Comparison of ENCODE assay signal across 1 cellular context in genomic region chr3:72888546-72889309, GRCh38.
TF ChIP-seq lines count a peak whose summit lies in the region.

No MANE protein-coding gene starts in this region.

TF ChIP-seq in HEK293, 187 proteins besides CTCF, POLR2A, EP300 and RAD21 (continued from another document):
- TF ChIP-seq ZNF423 (tag by site-specific recombination; IDR thresholded peaks at IDR 0.05): no peak
- TF ChIP-seq KLF8 (tag by site-specific recombination; IDR thresholded peaks at IDR 0.05): no peak
- TF ChIP-seq ZNF76 (tag by site-specific recombination; IDR thresholded peaks at IDR 0.05; ENCODE audit: borderline replicate concordance, low read depth): 0 out of 2 replicates have a peak, but pooled peaks have one; percentile 29
- peak; percentile 61 for TF ChIP-seq ZNF335 (tag by site-specific recombination; conservative IDR thresholded peaks at IDR 0.05)
- TF ChIP-seq, protein P1, sequence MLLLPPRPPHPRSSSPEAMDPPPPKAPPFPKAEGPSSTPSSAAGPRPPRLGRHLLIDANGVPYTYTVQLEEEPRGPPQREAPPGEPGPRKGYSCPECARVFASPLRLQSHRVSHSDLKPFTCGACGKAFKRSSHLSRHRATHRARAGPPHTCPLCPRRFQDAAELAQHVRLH (tag by site-specific recombination; IDR thresholded peaks at IDR 0.05): no peak
- peak; percentile 66; the same call in 1 of the 2 replicates for TF ChIP-seq ZBTB48 (tag by site-specific recombination; IDR thresholded peaks at IDR 0.05)
- no peak for TF ChIP-seq YY2 (tag by site-specific recombination; IDR thresholded peaks at IDR 0.05)
- no peak for TF ChIP-seq ZNF266 (tag by site-specific recombination; IDR thresholded peaks at IDR 0.05; ENCODE audit: low read depth)
- TF ChIP-seq FEZF1 (tag by site-specific recombination; IDR thresholded peaks at IDR 0.05): peak; percentile 64; the same call in 1 of the 2 replicates
- 0 out of 2 replicates have a peak, but pooled peaks have one; percentile 23 for TF ChIP-seq ZNF501 (tag by site-specific recombination; IDR thresholded peaks at IDR 0.05)
